Comparison of ENCODE assay signal across 22 cellular contexts in genomic region chr7:10079572-10079971, GRCh38.
DNase-seq lines count a peak whose midpoint lies in the region; ATAC-seq lines count a peak whose summit lies in the region.
"Had no signal": no experiment of that assay in that cellular context is flagged by ENCODE, and none has a peak within 500 bp of the region (broad histone marks: within the 10 kb centered on the region; RNA-seq: fewer than 3 reads in every experiment).

No MANE protein-coding gene starts in this region.

- H3K79me1 ChIP-seq in mesendoderm (ENCODE audit: low read length) (no peaks in the 10 kb centered on the region), trophoblast cell (ENCODE audit: low read length) (no peaks in the 10 kb centered on the region)

- H3K56ac ChIP-seq in mesendoderm (ENCODE audit: low read length), result peak overlapping the region; percentile 76

- no peak overlapping the region for H4K12ac ChIP-seq in trophoblast cell (ENCODE audit: low read depth, low read length)

- no peak overlapping the region for H3K23ac ChIP-seq in mesendoderm (ENCODE audit: low read length)
- no peak overlapping the region for H3K23ac ChIP-seq in trophoblast cell (ENCODE audit: low read length)

- no peak overlapping the region for H4K91ac ChIP-seq in trophoblast cell (ENCODE audit: low read depth, low read length)

- H3K4me3 ChIP-seq in mesendoderm (ENCODE audit: low read length), result no peak overlapping the region
- peak overlapping the region; percentile 37 for H3K4me3 ChIP-seq in trophoblast cell (ENCODE audit: low read depth, low read length)
- H3K4me3 ChIP-seq: BLaER1, GM12878 had no signal

- H3K27ac ChIP-seq in mesendoderm (ENCODE audit: low read depth, low read length), result no peak overlapping the region
- H3K27ac ChIP-seq in trophoblast cell (ENCODE audit: low read depth, low read length), result no peak overlapping the region
- H3K27ac ChIP-seq: BLaER1 had no signal

- no peak overlapping the region for H2BK15ac ChIP-seq in mesendoderm (replicated peaks; ENCODE audit: low read depth)

- H3K27me3 ChIP-seq in mesendoderm (ENCODE audit: insufficient read depth, low read length, poor library complexity) (no peaks in the 10 kb centered on the region), trophoblast cell (ENCODE audit: insufficient read depth, low read length) (no peaks in the 10 kb centered on the region)
- H3K27me3 ChIP-seq: BE2C, BLaER1 had no signal

- H3K4me1 ChIP-seq in mesendoderm (ENCODE audit: control insufficient read depth, low read depth, low read length) (peaks cover 2% of the 10 kb centered on the region), trophoblast cell (ENCODE audit: control insufficient read depth in 1 of 2, insufficient read depth in 2 of 2, low read length in 2 of 2) (no peaks in the 10 kb centered on the region)
- H3K4me1 ChIP-seq: BE2C, BLaER1 had no signal

- H4K8ac ChIP-seq in mesendoderm (ENCODE audit: low read depth, low read length) (no peak overlapping the region), trophoblast cell (ENCODE audit: low read depth, low read length) (no peak overlapping the region)

- no peaks in the 10 kb centered on the region for H3K36me3 ChIP-seq in mesendoderm (ENCODE audit: control insufficient read depth, insufficient read depth, low read length)
- no peaks in the 10 kb centered on the region for H3K36me3 ChIP-seq in trophoblast cell (ENCODE audit: control insufficient read depth in 1 of 2, insufficient read depth in 2 of 2, low read length in 2 of 2)
- H3K36me3 ChIP-seq: BE2C, BLaER1 had no signal

- H2BK5ac ChIP-seq in mesendoderm (ENCODE audit: low read length), result peak overlapping the region; percentile 51
- no peak overlapping the region for H2BK5ac ChIP-seq in trophoblast cell (ENCODE audit: low read depth, low read length, poor library complexity)

- no peak overlapping the region for H2AFZ ChIP-seq in trophoblast cell (ENCODE audit: insufficient read depth, low read length, poor library complexity)

- WGBS in mesendoderm (ENCODE audit: extremely low coverage, insufficient coverage, low lambda C conversion rate), result no CpG with 5 or more reads among the region's 5 CpGs
- WGBS in trophoblast cell (ENCODE audit: extremely low coverage, insufficient coverage, insufficient read length), result no CpG with 5 or more reads among the region's 5 CpGs

- no peak overlapping the region for H3K18ac ChIP-seq in mesendoderm (ENCODE audit: low read length)
- no peak overlapping the region for H3K18ac ChIP-seq in trophoblast cell (ENCODE audit: low read length)

- H3K9me3 ChIP-seq in trophoblast cell (ENCODE audit: insufficient read depth, low read depth, low read length), result peaks cover 2% of the 10 kb centered on the region
- H3K9me3 ChIP-seq: BE2C, BLaER1 had no signal

- H3K4me2 ChIP-seq in mesendoderm (ENCODE audit: low read length) (no peak overlapping the region), trophoblast cell (ENCODE audit: low read length) (no peak overlapping the region)
- H3K4me2 ChIP-seq: BLaER1 had no signal

- H2AK5ac ChIP-seq in mesendoderm (ENCODE audit: low read length), result peak overlapping the region; percentile 7
- no peak overlapping the region for H2AK5ac ChIP-seq in trophoblast cell (ENCODE audit: low read length)

- H3K4ac ChIP-seq in mesendoderm (ENCODE audit: low read depth, low read length) (no peak overlapping the region), trophoblast cell (ENCODE audit: low read depth, low read length) (no peak overlapping the region)

- ATAC-seq in HG03439 (IDR thresholded peaks at IDR 0.05; ENCODE audit: unreplicated experiment), result no peak
- ATAC-seq: GM12878 had no signal

- H4K5ac ChIP-seq in mesendoderm (ENCODE audit: low read length), result no peak overlapping the region

- DNase-seq in mesendoderm (no peak), trophoblast cell (no peak), activated gamma-delta T cell treated with Interleukin-2 at 50 U/mL for 16 hours (no peak)
- no peak for DNase-seq in stimulated activated CD4-positive, alpha-beta T cell treated with anti-CD3 and anti-CD28 coated beads, Interleukin-12 subunit alpha, Interleukin-12 subunit beta, amount 100 ng/mL, for 4 hours
- DNase-seq: 8988T; ACHN; BE2C; C1 segment of cervical spinal cord; CD4-positive, alpha-beta memory T cell; CD4-positive, CD25-positive, alpha-beta regulatory T cell; CD8-positive, alpha-beta memory T cell; COR-L47; DMS 273 treated with DMSO at 0.1 percent for 48 hours; DMS153; DMS53; DMS79; DND-41; EL; GDM1 had no signal

- no peak overlapping the region for H2BK12ac ChIP-seq in trophoblast cell (ENCODE audit: low read length)

- H3K9ac ChIP-seq in mesendoderm (ENCODE audit: low read length) (no peak overlapping the region), trophoblast cell (ENCODE audit: low read length) (no peak overlapping the region)
- H3K9ac ChIP-seq: BLaER1 had no signal

- H2BK120ac ChIP-seq in mesendoderm (ENCODE audit: low read depth, low read length) (no peak overlapping the region), trophoblast cell (ENCODE audit: insufficient read depth, low read length, poor library complexity) (no peak overlapping the region)

- no peaks in the 10 kb centered on the region for H3K79me2 ChIP-seq in mesendoderm (ENCODE audit: control insufficient read depth, insufficient read depth, low read length)
- no peaks in the 10 kb centered on the region for H3K79me2 ChIP-seq in trophoblast cell (ENCODE audit: control insufficient read depth, insufficient read depth, low read length, poor library complexity)

- no peak overlapping the region for H3K14ac ChIP-seq in trophoblast cell (ENCODE audit: low read length)
